In the genomic region with DNA sequence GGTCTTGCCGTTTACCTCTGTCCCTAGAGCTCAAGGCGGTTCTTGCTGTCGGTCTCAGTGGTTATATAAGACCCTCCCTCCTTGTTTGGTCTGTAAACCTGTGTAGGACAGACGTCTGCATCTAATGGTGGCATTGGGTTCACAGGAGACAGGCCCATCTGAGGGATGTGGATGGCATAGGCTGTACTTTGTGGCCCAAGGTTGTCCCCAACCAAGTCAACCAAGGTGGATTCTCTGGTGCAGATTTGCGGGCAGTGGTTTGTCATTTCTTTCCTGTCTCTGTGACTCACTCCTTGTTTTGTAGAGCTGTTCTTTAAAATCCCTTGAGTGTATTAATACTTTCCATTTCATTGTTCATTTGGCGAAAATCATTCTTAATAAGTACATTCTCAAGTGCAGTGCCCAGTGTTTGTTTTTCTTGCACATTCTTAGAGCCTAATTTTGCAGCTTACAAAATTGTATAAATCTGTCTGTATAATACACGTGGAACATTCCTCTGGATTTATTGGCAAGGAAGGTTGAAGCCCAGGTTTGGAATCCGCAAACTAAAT, we compare ENCODE assay signal across 14 cellular contexts.
DNase-seq lines count a peak whose midpoint lies in the region; ATAC-seq and TF ChIP-seq lines count a peak whose summit lies in the region.
"Had no signal": no experiment of that assay in that cellular context is flagged by ENCODE, and none has a peak within 500 bp of the region (broad histone marks: within the 10 kb centered on the region; RNA-seq: fewer than 3 reads in every experiment).

No MANE protein-coding gene starts in this region.

- TF ChIP-seq CTCF in breast epithelium (IDR thresholded peaks at IDR 0.05) = no peak

- no peaks in the 10 kb centered on the region for H3K9me3 ChIP-seq in naive thymus-derived CD4-positive, alpha-beta T cell (ENCODE audit: control insufficient read depth in 2 of 3, low read length in 3 of 3)
- H3K9me3 ChIP-seq in breast epithelium = no peaks in the 10 kb centered on the region
- H3K9me3 ChIP-seq: prostate gland, SJCRH30 had no signal

- no peak for TF ChIP-seq POLR2A in breast epithelium (IDR thresholded peaks at IDR 0.05)

- H3K27ac ChIP-seq in naive thymus-derived CD4-positive, alpha-beta T cell (ENCODE audit: low read depth, low read length) = no peak overlapping the region
- H3K27ac ChIP-seq in breast epithelium = no peak overlapping the region
- H3K27ac ChIP-seq: prostate gland, SJCRH30 had no signal

- peaks cover 26% of the 10 kb centered on the region for H3K4me1 Mint-ChIP-seq in activated T-helper 1 cell treated with anti-CD3 and anti-CD28 coated beads, Interleukin-12 subunit alpha, Interleukin-12 subunit beta, Interleukin-2, Interleukin-4 antibody, amounts not matched to agents 30 ng/mL and 10 ng/mL and 1 ng/mL, durations not matched to agents 14 hours and 24 hours and 36 hours (ENCODE audit: low read depth)
- peaks cover 25 to 55% (median 44%) of the 10 kb centered on the region in 7 donors for H3K4me1 Mint-ChIP-seq in naive thymus-derived CD4-positive, alpha-beta T cell

- POLR2A ChIA-PET in naive thymus-derived CD4-positive, alpha-beta T cell (lab: Charles Lee) = interaction anchor here (1.1 kb wide), 1 partner anchor 231 kb away, joined by 4 read pairs; no protein-coding TSS in a partner anchor

- intact Hi-C loops in activated T-helper 1 cell treated with anti-CD3 and anti-CD28 coated beads, Interleukin-12 subunit alpha, Interleukin-12 subunit beta, Interleukin-2, Interleukin-4 antibody, amounts not matched to agents 30 ng/mL and 10 ng/mL and 1 ng/mL, durations not matched to agents 14 hours and 24 hours and 36 hours (cut with micrococcal nuclease) = loop anchor here (1.0 to 5.0 kb wide), 6 partner anchors 13 to 183 kb away; no protein-coding TSS in a partner anchor
- intact Hi-C loops in naive thymus-derived CD4-positive, alpha-beta T cell (cut with micrococcal nuclease) = no loop called here
- intact Hi-C loops in breast epithelium (cut with DNase I; ENCODE audit: low total_unique reads) = no loop called here

- H3K4me3 ChIP-seq in naive thymus-derived CD4-positive, alpha-beta T cell (ENCODE audit: low read length) = no peak overlapping the region
- H3K4me3 ChIP-seq in breast epithelium = no peak overlapping the region
- H3K4me3 ChIP-seq: K562, prostate gland, SJCRH30 had no signal

- H3K27me3 Mint-ChIP-seq in activated T-helper 1 cell treated with anti-CD3 and anti-CD28 coated beads, Interleukin-12 subunit alpha, Interleukin-12 subunit beta, Interleukin-2, Interleukin-4 antibody, amounts not matched to agents 30 ng/mL and 10 ng/mL and 1 ng/mL, durations not matched to agents 14 hours and 24 hours and 36 hours (ENCODE audit: insufficient read depth) = no peaks in the 10 kb centered on the region
- no peaks in the 10 kb centered on the region for H3K27me3 Mint-ChIP-seq in naive thymus-derived CD4-positive, alpha-beta T cell

- CTCF ChIA-PET in naive thymus-derived CD4-positive, alpha-beta T cell (lab: Charles Lee) = interaction anchor here (0.6 to 1.3 kb wide), 3 partner anchors 19 to 151 kb away, joined by 3 to 5 read pairs (median 4); no protein-coding TSS in a partner anchor

- no peak overlapping the region for H3K4me3 Mint-ChIP-seq in activated T-helper 1 cell treated with anti-CD3 and anti-CD28 coated beads, Interleukin-12 subunit alpha, Interleukin-12 subunit beta, Interleukin-2, Interleukin-4 antibody, amounts not matched to agents 30 ng/mL and 10 ng/mL and 1 ng/mL, durations not matched to agents 14 hours and 24 hours and 36 hours
- peak overlapping the region in 1 of 10 donors; percentile 15 for H3K4me3 Mint-ChIP-seq in naive thymus-derived CD4-positive, alpha-beta T cell

- peak; percentile 38 for DNase-seq in activated T-cell treated with anti-CD3 and anti-CD28 coated beads for 24 hours (ENCODE audit: low read depth)
- DNase-seq in activated T-cell treated with anti-CD3 and anti-CD28 coated beads, Interleukin-2, amount 50 U/mL, for 1 hour = no peak
- DNase-seq in activated T-helper 1 cell treated with anti-CD3 and anti-CD28 coated beads, Interleukin-12 subunit alpha, Interleukin-12 subunit beta, Interleukin-2, Interleukin-4 antibody, amounts not matched to agents 30 ng/mL and 10 ng/mL and 1 ng/mL, durations not matched to agents 14 hours and 24 hours and 36 hours (ENCODE audit: low spot score) = peak; percentile 16
- peak in 1 of 9 donors; percentile 63 for DNase-seq in naive thymus-derived CD4-positive, alpha-beta T cell
- peak; percentile 61 for DNase-seq in stimulated activated naive CD8-positive, alpha-beta T cell treated with anti-CD3 and anti-CD28 coated beads, Interleukin-15, Interleukin-2, amounts not matched to agents 100 U/mL and 50 U/mL, for 24 hours
- no peak for DNase-seq in breast epithelium (ENCODE audit: low spot score in 2 of 2)
- DNase-seq in NCI-H1694 (lab: John Stamatoyannopoulos, UW) = no peak
- DNase-seq: Calu3, immature natural killer cell, NCI-H1694 treated with DMSO at 0.1 percent for 48 hours, SJCRH30 had no signal

- H3K4me1 ChIP-seq in naive thymus-derived CD4-positive, alpha-beta T cell (ENCODE audit: control insufficient read depth in 2 of 2, insufficient read depth in 2 of 2, low read length in 2 of 2) = no peaks in the 10 kb centered on the region
- H3K4me1 ChIP-seq in breast epithelium = no peaks in the 10 kb centered on the region
- H3K4me1 ChIP-seq: prostate gland, SJCRH30 had no signal

- H3K27ac Mint-ChIP-seq in activated T-helper 1 cell treated with anti-CD3 and anti-CD28 coated beads, Interleukin-12 subunit alpha, Interleukin-12 subunit beta, Interleukin-2, Interleukin-4 antibody, amounts not matched to agents 30 ng/mL and 10 ng/mL and 1 ng/mL, durations not matched to agents 14 hours and 24 hours and 36 hours = peak overlapping the region; percentile 29
- peak overlapping the region in 8 of 9 donors; percentile 22 to 90 (median 74) for H3K27ac Mint-ChIP-seq in naive thymus-derived CD4-positive, alpha-beta T cell

- no peaks in the 10 kb centered on the region for H3K9me3 Mint-ChIP-seq in activated T-helper 1 cell treated with anti-CD3 and anti-CD28 coated beads, Interleukin-12 subunit alpha, Interleukin-12 subunit beta, Interleukin-2, Interleukin-4 antibody, amounts not matched to agents 30 ng/mL and 10 ng/mL and 1 ng/mL, durations not matched to agents 14 hours and 24 hours and 36 hours
- no peaks in the 10 kb centered on the region for H3K9me3 Mint-ChIP-seq in naive thymus-derived CD4-positive, alpha-beta T cell
- H3K9me3 Mint-ChIP-seq: immature natural killer cell had no signal

- H3K36me3 ChIP-seq in naive thymus-derived CD4-positive, alpha-beta T cell (ENCODE audit: control insufficient read depth in 2 of 3, insufficient read depth in 3 of 3, low read length in 3 of 3) = peaks cover 9 to 95% (median 24%) of the 10 kb centered on the region in 3 experiments
- H3K36me3 ChIP-seq in breast epithelium = no peaks in the 10 kb centered on the region
- H3K36me3 ChIP-seq: prostate gland had no signal

- peaks cover 56% of the 10 kb centered on the region for H3K36me3 Mint-ChIP-seq in activated T-helper 1 cell treated with anti-CD3 and anti-CD28 coated beads, Interleukin-12 subunit alpha, Interleukin-12 subunit beta, Interleukin-2, Interleukin-4 antibody, amounts not matched to agents 30 ng/mL and 10 ng/mL and 1 ng/mL, durations not matched to agents 14 hours and 24 hours and 36 hours (ENCODE audit: low read depth)
- H3K36me3 Mint-ChIP-seq in naive thymus-derived CD4-positive, alpha-beta T cell = peaks cover 27 to 73% (median 51%) of the 10 kb centered on the region in 5 donors

- H3K27me3 ChIP-seq in naive thymus-derived CD4-positive, alpha-beta T cell (ENCODE audit: control insufficient read depth in 2 of 2, insufficient read depth in 2 of 2, low read length in 2 of 2) = no peaks in the 10 kb centered on the region
- no peaks in the 10 kb centered on the region for H3K27me3 ChIP-seq in breast epithelium
- H3K27me3 ChIP-seq: SJCRH30 had no signal

- ATAC-seq in naive thymus-derived CD4-positive, alpha-beta T cell = no peak
- ATAC-seq in stimulated activated naive CD8-positive, alpha-beta T cell treated with anti-CD3 and anti-CD28 coated beads, Interleukin-15, Interleukin-2, amounts not matched to agents 100 U/mL and 50 U/mL, for 24 hours = peak; percentile 96
- no peak for ATAC-seq in HG03521 (IDR thresholded peaks at IDR 0.05; ENCODE audit: unreplicated experiment)
- ATAC-seq: K562 had no signal

Comparison
In these comparisons a context has a peak if more than half of its experiments do, and no peak if none do; other contexts are left out.
1. DNase-seq: peak in activated T-cell treated with anti-CD3 and anti-CD28 coated beads for 24 hours (single experiment), activated T-helper 1 cell treated with anti-CD3 and anti-CD28 coated beads, Interleukin-12 subunit alpha, Interleukin-12 subunit beta, Interleukin-2, Interleukin-4 antibody, amounts not matched to agents 30 ng/mL and 10 ng/mL and 1 ng/mL, durations not matched to agents 14 hours and 24 hours and 36 hours (single experiment) and stimulated activated naive CD8-positive, alpha-beta T cell treated with anti-CD3 and anti-CD28 coated beads, Interleukin-15, Interleukin-2, amounts not matched to agents 100 U/mL and 50 U/mL, for 24 hours (single experiment); none in activated T-cell treated with anti-CD3 and anti-CD28 coated beads, Interleukin-2, amount 50 U/mL, for 1 hour (single experiment), breast epithelium (0 of 2) and NCI-H1694 (single experiment).